ENCODE assay signal across 8 cellular contexts in the genomic region with DNA sequence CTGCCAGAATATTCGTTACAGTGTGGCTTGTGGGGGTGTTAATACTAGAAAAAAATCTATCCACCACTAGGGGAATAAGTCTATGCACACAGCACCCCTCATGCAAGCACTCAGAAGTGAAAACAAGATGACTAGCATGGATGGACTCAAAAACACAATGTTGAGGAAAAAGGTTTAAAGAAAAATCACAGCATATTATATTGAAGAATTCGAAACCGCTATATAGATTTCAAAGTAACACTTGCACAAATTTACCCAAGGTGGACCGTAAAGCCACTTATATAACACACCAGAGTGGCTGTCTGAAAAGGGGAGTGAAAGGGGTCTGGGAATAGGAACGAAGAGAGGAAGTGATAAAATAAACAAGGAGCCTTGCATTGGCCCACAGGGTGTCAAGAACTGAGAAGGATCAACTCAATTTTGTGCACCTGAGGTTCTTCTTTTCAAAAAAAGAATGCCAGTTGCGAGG. TPM values are rescaled to one million over a fixed set of nuclear protein-coding genes. Genes with fewer than 3 reads are reported as not detected.
DNase-seq lines count a peak whose midpoint lies in the region; ATAC-seq and TF ChIP-seq lines count a peak whose summit lies in the region.

No MANE protein-coding gene starts in this region.

- TF ChIP-seq CTCF in RWPE1 (conservative IDR thresholded peaks at IDR 0.05; ENCODE audit: low read depth) (peak; percentile 71), chondrocyte (IDR thresholded peaks at IDR 0.05) (peak; percentile 77)

- no peaks in the 10 kb centered on the region for H3K27me3 Mint-ChIP-seq in CD4-positive, alpha-beta memory T cell
- no peaks in the 10 kb centered on the region for H3K27me3 Mint-ChIP-seq in chondrocyte (ENCODE audit: low read depth)

- ATAC-seq in GM18909 (IDR thresholded peaks at IDR 0.05; ENCODE audit: poor library complexity, unreplicated experiment) = peak; percentile 36

- H3K9me3 Mint-ChIP-seq in CD4-positive, alpha-beta memory T cell = peaks cover 0 to 1% (median 0%) of the 10 kb centered on the region in 8 donors
- H3K9me3 Mint-ChIP-seq in chondrocyte (ENCODE audit: low read depth) = no peaks in the 10 kb centered on the region

- peaks cover 26 to 56% (median 32%) of the 10 kb centered on the region in 4 donors for H3K4me1 Mint-ChIP-seq in CD4-positive, alpha-beta memory T cell
- H3K4me1 Mint-ChIP-seq in chondrocyte (ENCODE audit: low read depth) = peaks cover 28% of the 10 kb centered on the region

- no peaks in the 10 kb centered on the region for H3K27me3 ChIP-seq in CD4-positive, alpha-beta memory T cell (ENCODE audit: insufficient read depth, low read length)
- no peaks in the 10 kb centered on the region for H3K27me3 ChIP-seq in subcutaneous abdominal adipose tissue (ENCODE audit: control insufficient read depth in 5 of 5, insufficient read depth in 4 of 5, low read length in 5 of 5)

- peak overlapping the region; percentile 82 to 98 (median 94) for H3K27ac Mint-ChIP-seq in CD4-positive, alpha-beta memory T cell
- peak overlapping the region; percentile 90 for H3K27ac Mint-ChIP-seq in chondrocyte (ENCODE audit: unreplicated experiment)

- intact Hi-C loops in CD4-positive, alpha-beta memory T cell (cut with micrococcal nuclease) = loop anchor here (2.0 to 5.0 kb wide), 5 partner anchors 191 to 1359 kb away; partner anchors contain the start of genes AREL1, ERG28, FCF1 and ISCA2

- peaks cover 18 to 29% of the 10 kb centered on the region in 2 donors for H3K36me3 Mint-ChIP-seq in CD4-positive, alpha-beta memory T cell
- peaks cover 15% of the 10 kb centered on the region for H3K36me3 Mint-ChIP-seq in chondrocyte (ENCODE audit: low read depth)

- no peaks in the 10 kb centered on the region for H3K9me3 ChIP-seq in CD4-positive, alpha-beta memory T cell (ENCODE audit: control insufficient read depth in 1 of 2, low read length in 2 of 2)
- no peaks in the 10 kb centered on the region for H3K9me3 ChIP-seq in subcutaneous abdominal adipose tissue (ENCODE audit: control insufficient read depth in 5 of 5, low read length in 5 of 5)

- peak overlapping the region; percentile 65 for H3K27ac ChIP-seq in CD4-positive, alpha-beta memory T cell (ENCODE audit: low read depth, low read length)
- peak overlapping the region; percentile 88 for H3K27ac ChIP-seq in RWPE1
- H3K27ac ChIP-seq in subcutaneous abdominal adipose tissue (ENCODE audit: low read depth, low read length) = peak overlapping the region; percentile 93

- CTCF ChIA-PET in CD4-positive, alpha-beta memory T cell (lab: Charles Lee; ENCODE audit: partially characterized antibody) = interaction anchor here (1.2 to 1.5 kb wide), 3 partner anchors 9 to 12 kb away, joined by 3 to 5 read pairs (median 3); no protein-coding TSS in a partner anchor
- CTCF ChIA-PET in RWPE1 (lab: Yijun Ruan, JAX) = interaction anchor here (0.6 to 1.0 kb wide), 7 partner anchors 11 to 312 kb away, joined by 3 read pairs; no protein-coding TSS in a partner anchor

- peaks cover 29% of the 10 kb centered on the region for H3K4me1 ChIP-seq in CD4-positive, alpha-beta memory T cell (ENCODE audit: insufficient read depth, low read length)
- peaks cover 3 to 43% (median 34%) of the 10 kb centered on the region in 5 donors for H3K4me1 ChIP-seq in subcutaneous abdominal adipose tissue (ENCODE audit: control insufficient read depth in 5 of 5, insufficient read depth in 5 of 5, low read length in 5 of 5)

- H3K9ac ChIP-seq in subcutaneous abdominal adipose tissue (ENCODE audit: low read length in 5 of 5) = peak overlapping the region; percentile 79 to 97 (median 94)

- DNase-seq in CD4-positive, alpha-beta memory T cell = peak; percentile 47 to 66 (median 59)
- peak; percentile 12 for DNase-seq in HS-27A (ENCODE audit: low read depth)
- peak; percentile 55 for DNase-seq in RWPE1 (ENCODE audit: low spot score)
- DNase-seq in chondrocyte (ENCODE audit: low spot score) = no peak
- peak; percentile 69 for DNase-seq in left kidney (ENCODE audit: low read depth, low spot score)
- no peak for DNase-seq in cortex of kidney (lab: John Stamatoyannopoulos, UW)

- POLR2A ChIA-PET in CD4-positive, alpha-beta memory T cell (lab: Charles Lee; ENCODE audit: partially characterized antibody) = no interaction called here
- POLR2A ChIA-PET in RWPE1 (lab: Yijun Ruan, JAX; ENCODE audit: low non-redundant PET) = interaction anchor here (0.6 to 1.0 kb wide), 2 partner anchors 122 to 145 kb away, joined by 3 read pairs; no protein-coding TSS in a partner anchor

- peak overlapping the region; percentile 58 to 94 for H3K4me3 ChIP-seq in CD4-positive, alpha-beta memory T cell (ENCODE audit: low read length in 2 of 2)
- peak overlapping the region; percentile 76 to 91 (median 88) for H3K4me3 ChIP-seq in subcutaneous abdominal adipose tissue (ENCODE audit: low read depth in 1 of 5, low read length in 5 of 5)

- H3K4me3 Mint-ChIP-seq in CD4-positive, alpha-beta memory T cell = peak overlapping the region; percentile 87 to 99 (median 98)
- H3K4me3 Mint-ChIP-seq in chondrocyte (ENCODE audit: unreplicated experiment) = peak overlapping the region; percentile 96

- peaks cover 19% of the 10 kb centered on the region for H3K36me3 ChIP-seq in CD4-positive, alpha-beta memory T cell (ENCODE audit: insufficient read depth, low read length)
- H3K36me3 ChIP-seq in subcutaneous abdominal adipose tissue (ENCODE audit: control insufficient read depth in 5 of 5, insufficient read depth in 5 of 5, low read length in 5 of 5) = peaks cover 2 to 18% (median 12%) of the 10 kb centered on the region in 5 donors

RNA-seq across cellular contexts. Expression of gene ABCD4, which starts 0.5 kb away (rescaled TPM):
- total RNA-seq in CD4-positive, alpha-beta memory T cell = 100 to 1,000 TPM in 1 of 2 experiments, 10 to 100 TPM in 1; 98.3 to 102 TPM
- polyA plus RNA-seq in CD4-positive, alpha-beta memory T cell = 10 to 100 TPM; 24.8 to 27.9 TPM
- 31.0 to 40.9 TPM (median 34.7 TPM) in 3 replicates for total RNA-seq in chondrocyte

RNA-seq across cellular contexts. Expression of gene VRTN, which starts 46.1 kb away (rescaled TPM):
- not detected for total RNA-seq in CD4-positive, alpha-beta memory T cell
- polyA plus RNA-seq in CD4-positive, alpha-beta memory T cell = not detected
- total RNA-seq in chondrocyte = not detected in 3 replicates

Comparison
In these comparisons a context has a peak if more than half of its experiments do, and no peak if none do; other contexts are left out.
1. DNase-seq: peak in CD4-positive, alpha-beta memory T cell (5 of 5), HS-27A (single experiment), RWPE1 (single experiment) and left kidney (single experiment); none in chondrocyte (single experiment) and cortex of kidney (single experiment).
2. Peak in every context shown above with its lines, with median percentiles within 50 percentile points of each other: H3K27ac ChIP-seq.